Comparison of ENCODE assay signal across 27 cellular contexts in the genomic region with DNA sequence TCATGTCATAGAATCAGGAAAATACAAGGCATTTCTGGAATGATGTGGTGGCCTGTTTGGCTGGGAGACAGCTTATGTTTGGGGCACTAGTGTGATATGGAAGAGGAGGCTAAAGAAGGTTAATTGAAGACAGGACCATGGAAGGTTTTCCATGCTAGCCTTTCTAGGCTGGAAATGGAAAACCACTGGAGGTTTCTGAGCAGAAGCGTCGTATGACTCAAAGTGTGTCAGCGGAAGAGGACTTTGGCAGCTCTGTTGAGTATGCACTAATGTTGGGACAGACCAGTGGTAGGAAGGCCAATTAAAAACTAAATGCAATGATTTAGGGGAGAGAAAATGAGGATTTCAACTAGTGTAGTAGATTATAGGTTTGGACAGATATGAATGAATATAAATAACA.
DNase-seq lines count a peak whose midpoint lies in the region; ATAC-seq and TF ChIP-seq lines count a peak whose summit lies in the region.
"Had no signal": no experiment of that assay in that cellular context is flagged by ENCODE, and none has a peak within 500 bp of the region (broad histone marks: within the 10 kb centered on the region; RNA-seq: fewer than 3 reads in every experiment).

No MANE protein-coding gene starts in this region.

- H3K4me1 Mint-ChIP-seq in activated naive CD4-positive, alpha-beta T cell treated with anti-CD3 and anti-CD28 coated beads for 36 hours (ENCODE audit: low read depth) = no peaks in the 10 kb centered on the region
- H3K4me1 Mint-ChIP-seq: activated CD4-positive, alpha-beta T cell treated with anti-CD3 and anti-CD28 coated beads, Interleukin-2, amount 10 ng/mL, durations not matched to agents 7 days and 5 days; activated CD8-positive, alpha-beta memory T cell treated with anti-CD3 and anti-CD28 coated beads, Interleukin-2, amount 10 ng/mL, durations not matched to agents 7 days and 5 days had no signal

- WGBS in right cardiac atrium = 80% methylated on average over 3 of the region's 3 CpGs

- no peaks in the 10 kb centered on the region for H3K36me3 ChIP-seq in left ventricle myocardium inferior
- H3K36me3 ChIP-seq: BLaER1 treated with 17β-estradiol and CSF1 and Interleukin-3, amounts not matched to agents 10 nM and 100 nM; right lobe of liver; stomach; WERI-Rb-1 had no signal

- no peak overlapping the region for H3K27ac Mint-ChIP-seq in activated naive CD4-positive, alpha-beta T cell treated with anti-CD3 and anti-CD28 coated beads for 36 hours
- H3K27ac Mint-ChIP-seq: activated CD4-positive, alpha-beta T cell treated with anti-CD3 and anti-CD28 coated beads, Interleukin-2, amount 10 ng/mL, durations not matched to agents 7 days and 5 days; activated CD8-positive, alpha-beta memory T cell treated with anti-CD3 and anti-CD28 coated beads, Interleukin-2, amount 10 ng/mL, durations not matched to agents 7 days and 5 days; mesothelial cell of epicardium; natural killer cell treated with Interleukin-12 subunit alpha and Interleukin-12 subunit beta and Interleukin-15 and Interleukin-18, amount 100 ng/mL, for 72 hours; T-helper 2 cell treated with Interferon-gamma antibody and Interleukin-4, amounts not matched to agents 5 μg/mL and 100 μg/mL, for 36 hours had no signal

- no peak overlapping the region for H3K4me3 ChIP-seq in right cardiac atrium (ENCODE audit: low read length)
- no peak overlapping the region for H3K4me3 ChIP-seq in left ventricle myocardium inferior
- no peak overlapping the region for H3K4me3 ChIP-seq in fibroblast of pulmonary artery (replicated peaks; ENCODE audit: low read depth, low read length)
- H3K4me3 ChIP-seq: BLaER1 treated with 17β-estradiol and CSF1 and Interleukin-3, amounts not matched to agents 10 nM and 100 nM; right lobe of liver; stomach had no signal

- no peak overlapping the region for H3K27ac ChIP-seq in right cardiac atrium (ENCODE audit: low read length)
- no peak overlapping the region for H3K27ac ChIP-seq in left ventricle myocardium inferior (replicated peaks)
- H3K27ac ChIP-seq: BLaER1 treated with 17β-estradiol and CSF1 and Interleukin-3, amounts not matched to agents 10 nM and 100 nM; KMS-11; parathyroid adenoma; right lobe of liver; stomach; WERI-Rb-1 had no signal

- intact Hi-C loops in right cardiac atrium (cut with DNase I) (loop anchor here in 1 of 4 donors (10.0 kb wide), 1 partner anchor 170 kb away; no protein-coding TSS in a partner anchor), left ventricle myocardium inferior (cut with micrococcal nuclease) (no loop called here)
- intact Hi-C loops in activated naive CD4-positive, alpha-beta T cell treated with anti-CD3 and anti-CD28 coated beads for 36 hours (cut with micrococcal nuclease) = no loop called here

- H3K27me3 Mint-ChIP-seq in activated naive CD4-positive, alpha-beta T cell treated with anti-CD3 and anti-CD28 coated beads for 36 hours (ENCODE audit: low read depth) = no peaks in the 10 kb centered on the region
- H3K27me3 Mint-ChIP-seq: activated CD4-positive, alpha-beta T cell treated with anti-CD3 and anti-CD28 coated beads, Interleukin-2, amount 10 ng/mL, durations not matched to agents 7 days and 5 days; activated CD8-positive, alpha-beta memory T cell treated with anti-CD3 and anti-CD28 coated beads, Interleukin-2, amount 10 ng/mL, durations not matched to agents 7 days and 5 days; central memory CD8-positive, alpha-beta T cell; natural killer cell treated with Interleukin-12 subunit alpha and Interleukin-12 subunit beta and Interleukin-15 and Interleukin-18, amount 100 ng/mL, for 72 hours had no signal

- DNase-seq in right cardiac atrium = no peak
- no peak for DNase-seq in left ventricle myocardium inferior
- DNase-seq in RPMI7951 (ENCODE audit: low read depth) = peak; percentile 97
- DNase-seq in fibroblast of pulmonary artery (ENCODE audit: low read depth) = peak; percentile 57
- DNase-seq in HuH-7 (ENCODE audit: low spot score) = no peak
- DNase-seq in midbrain (lab: John Stamatoyannopoulos, UW) = no peak
- DNase-seq in NCI-H2107 treated with DMSO at 0.1 percent for 48 hours (lab: John Stamatoyannopoulos, UW; ENCODE audit: unreplicated experiment) = no peak
- no peak for DNase-seq in activated naive CD4-positive, alpha-beta T cell treated with anti-CD3 and anti-CD28 coated beads for 36 hours
- DNase-seq: activated CD4-positive, alpha-beta T cell treated with anti-CD3 and anti-CD28 coated beads, Interleukin-2, amount 10 ng/mL, durations not matched to agents 7 days and 5 days; activated CD8-positive, alpha-beta memory T cell treated with anti-CD3 and anti-CD28 coated beads, Interleukin-2, amount 10 ng/mL, durations not matched to agents 7 days and 5 days; activated naive CD4-positive, alpha-beta T cell treated with anti-CD3 and anti-CD28 coated beads, Interleukin-2, amount 50 U/mL, for 16 hours; COR-L47; left colon; NCI-H187; NCI-H526; right lobe of liver; RPMI8226; stomach; trophoblast cell; WERI-Rb-1 had no signal

- H3K4me1 ChIP-seq in right cardiac atrium (ENCODE audit: control insufficient read depth, insufficient read depth, low read length) = peaks cover 1% of the 10 kb centered on the region
- H3K4me1 ChIP-seq in left ventricle myocardium inferior = peaks cover 40% of the 10 kb centered on the region
- H3K4me1 ChIP-seq: parathyroid adenoma, right lobe of liver, stomach had no signal

- no peak overlapping the region for H3K4me3 Mint-ChIP-seq in activated naive CD4-positive, alpha-beta T cell treated with anti-CD3 and anti-CD28 coated beads for 36 hours
- H3K4me3 Mint-ChIP-seq: activated CD4-positive, alpha-beta T cell treated with anti-CD3 and anti-CD28 coated beads, Interleukin-2, amount 10 ng/mL, durations not matched to agents 7 days and 5 days; activated CD8-positive, alpha-beta memory T cell treated with anti-CD3 and anti-CD28 coated beads, Interleukin-2, amount 10 ng/mL, durations not matched to agents 7 days and 5 days; central memory CD8-positive, alpha-beta T cell; mesothelial cell of epicardium; natural killer cell treated with Interleukin-12 subunit alpha and Interleukin-12 subunit beta and Interleukin-15 and Interleukin-18, amount 100 ng/mL, for 72 hours; T-helper 2 cell treated with Interferon-gamma antibody and Interleukin-4, amounts not matched to agents 5 μg/mL and 100 μg/mL, for 36 hours had no signal

- H3K36me3 Mint-ChIP-seq in activated naive CD4-positive, alpha-beta T cell treated with anti-CD3 and anti-CD28 coated beads for 36 hours (ENCODE audit: low read depth) = no peaks in the 10 kb centered on the region
- H3K36me3 Mint-ChIP-seq: activated CD8-positive, alpha-beta memory T cell treated with anti-CD3 and anti-CD28 coated beads, Interleukin-2, amount 10 ng/mL, durations not matched to agents 7 days and 5 days; mesothelial cell of epicardium; natural killer cell treated with Interleukin-12 subunit alpha and Interleukin-12 subunit beta and Interleukin-15 and Interleukin-18, amount 100 ng/mL, for 72 hours had no signal

- H3K9me3 ChIP-seq in right cardiac atrium (ENCODE audit: control insufficient read depth, low read length) = no peaks in the 10 kb centered on the region
- no peaks in the 10 kb centered on the region for H3K9me3 ChIP-seq in left ventricle myocardium inferior (replicated peaks)
- H3K9me3 ChIP-seq: right lobe of liver, stomach had no signal

- peak; percentile 48 to 53 for ATAC-seq in right cardiac atrium
- ATAC-seq: activated CD8-positive, alpha-beta memory T cell treated with anti-CD3 and anti-CD28 coated beads, Interleukin-2, amount 10 ng/mL, durations not matched to agents 7 days and 5 days; left colon; natural killer cell treated with Interleukin-12 subunit alpha and Interleukin-12 subunit beta and Interleukin-15 and Interleukin-18, amount 100 ng/mL, for 72 hours; right lobe of liver had no signal

- TF ChIP-seq CTCF in left ventricle myocardium inferior (IDR thresholded peaks at IDR 0.05; ENCODE audit: borderline replicate concordance) (no peak), fibroblast of pulmonary artery (IDR thresholded peaks at IDR 0.05; ENCODE audit: low read length, missing control alignments) (no peak)

- H3K27me3 ChIP-seq in right cardiac atrium (ENCODE audit: control insufficient read depth, insufficient read depth) (no peaks in the 10 kb centered on the region), left ventricle myocardium inferior (ENCODE audit: low read depth) (no peaks in the 10 kb centered on the region)
- H3K27me3 ChIP-seq: BLaER1 treated with 17β-estradiol and CSF1 and Interleukin-3, amounts not matched to agents 10 nM and 100 nM; right lobe of liver; stomach had no signal

- CTCF ChIA-PET in activated naive CD4-positive, alpha-beta T cell treated with anti-CD3 and anti-CD28 coated beads for 36 hours (lab: Charles Lee) = no interaction called here

- no peaks in the 10 kb centered on the region for H3K9me3 Mint-ChIP-seq in activated naive CD4-positive, alpha-beta T cell treated with anti-CD3 and anti-CD28 coated beads for 36 hours
- H3K9me3 Mint-ChIP-seq: activated CD4-positive, alpha-beta T cell treated with anti-CD3 and anti-CD28 coated beads, Interleukin-2, amount 10 ng/mL, durations not matched to agents 7 days and 5 days; central memory CD8-positive, alpha-beta T cell; mesothelial cell of epicardium; natural killer cell treated with Interleukin-12 subunit alpha and Interleukin-12 subunit beta and Interleukin-15 and Interleukin-18, amount 100 ng/mL, for 72 hours; T-helper 2 cell treated with Interferon-gamma antibody and Interleukin-4, amounts not matched to agents 5 μg/mL and 100 μg/mL, for 36 hours had no signal

Comparison
In these comparisons a context has a peak if more than half of its experiments do, and no peak if none do; other contexts are left out.
1. DNase-seq: peak in RPMI7951 (single experiment) and fibroblast of pulmonary artery (single experiment); none in right cardiac atrium (0 of 3), left ventricle myocardium inferior (single experiment), HuH-7 (single experiment), midbrain (single experiment), NCI-H2107 treated with DMSO at 0.1 percent for 48 hours (single experiment) and activated naive CD4-positive, alpha-beta T cell treated with anti-CD3 and anti-CD28 coated beads for 36 hours (single experiment).